6 cellular contexts compared by ENCODE assay signal in the genomic region with DNA sequence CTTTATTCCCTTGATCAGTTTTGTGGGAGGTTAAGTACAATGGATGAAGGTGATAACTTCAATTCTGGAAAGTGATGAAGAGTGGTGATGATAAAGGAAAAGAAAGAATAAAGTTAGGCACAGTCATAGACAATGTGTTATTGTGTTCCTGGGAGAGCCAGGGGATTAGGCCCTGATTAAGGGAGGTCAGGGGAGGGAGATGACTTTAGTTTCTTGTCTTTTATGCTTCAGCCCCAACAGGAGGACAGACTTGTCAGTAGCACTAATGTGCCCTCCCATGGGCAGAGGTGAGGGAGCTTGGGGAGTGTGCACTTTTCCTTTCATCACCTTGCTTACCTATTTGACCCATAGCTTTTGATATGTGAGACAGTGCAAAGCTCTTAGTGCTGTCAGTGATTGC.
"Had no signal": no experiment of that assay in that cellular context is flagged by ENCODE, and none has a peak within 500 bp of the region (broad histone marks: within the 10 kb centered on the region; RNA-seq: fewer than 3 reads in every experiment).

No MANE protein-coding gene starts in this region.

- ATAC-seq: GM23338, HepG2 had no signal

- H2AFZ ChIP-seq: GM23338 had no signal

- H3K27ac ChIP-seq: HL-60 had no signal

- H3K4me2 ChIP-seq: GM23338 had no signal

- H3K9me3 Mint-ChIP-seq: GM23338, H9, IgD-negative memory B cell had no signal

- H3K4me3 Mint-ChIP-seq: GM23338, H9, IgD-negative memory B cell had no signal

- H3K4me1 Mint-ChIP-seq: GM23338, H9, IgD-negative memory B cell had no signal

- H3K4me3 ChIP-seq: GM23338 had no signal

- DNase-seq: H9, HCEC 1CT had no signal

- H3K27me3 Mint-ChIP-seq: IgD-negative memory B cell had no signal

- H3K27ac Mint-ChIP-seq: GM23338, IgD-negative memory B cell had no signal

- H3K36me3 Mint-ChIP-seq: IgD-negative memory B cell had no signal
